In the genomic region with DNA sequence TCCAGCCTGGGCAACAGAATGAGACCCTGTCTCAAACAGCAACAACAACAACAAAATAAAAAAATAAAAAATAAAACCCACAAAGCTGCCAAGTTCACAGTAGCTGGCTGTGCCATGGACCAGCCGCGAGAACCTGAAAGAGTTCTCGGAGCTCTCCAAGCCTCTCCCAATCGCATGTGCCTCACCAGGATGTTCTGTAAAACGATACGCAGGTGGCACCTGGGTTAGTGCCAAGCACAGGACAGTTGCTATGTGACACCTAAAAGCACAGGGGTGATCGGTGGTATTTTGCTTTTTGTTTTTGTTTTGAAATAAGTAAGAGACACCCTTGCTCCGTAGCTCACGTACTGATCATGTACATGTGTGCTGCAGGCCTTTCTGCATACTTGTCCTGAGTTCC, we compare ENCODE assay signal across 21 cellular contexts. TPM values are rescaled to one million over a fixed set of nuclear protein-coding genes. Genes with fewer than 3 reads are reported as not detected.
"Had no signal": no experiment of that assay in that cellular context is flagged by ENCODE, and none has a peak within 500 bp of the region (broad histone marks: within the 10 kb centered on the region; RNA-seq: fewer than 3 reads in every experiment).

No MANE protein-coding gene starts in this region.

- H3K27me3 ChIP-seq: adrenal gland, SJCRH30 had no signal

- DNase-seq: adrenal gland, MM.1S, NCI-H1105, NCI-H1436, NCI-H1694 treated with DMSO at 0.1 percent for 48 hours, NCI-H2081 treated with DMSO at 0.1 percent for 48 hours, NCI-H226, NCI-H526 treated with DMSO at 0.1 percent for 48 hours, Right ventricle myocardium superior, RPMI8226, SW 1271 had no signal

- H3K27me3 Mint-ChIP-seq: activated naive CD8-positive, alpha-beta T cell treated with anti-CD3 and anti-CD28 coated beads, Interleukin-2, amount 10 ng/mL, durations not matched to agents 7 days and 5 days had no signal

- H3K27ac Mint-ChIP-seq: activated CD8-positive, alpha-beta T cell treated with anti-CD3 and anti-CD28 coated beads, Interleukin-2, amount 10 ng/mL, durations not matched to agents 7 days and 5 days; activated naive CD8-positive, alpha-beta T cell treated with anti-CD3 and anti-CD28 coated beads, Interleukin-2, amount 10 ng/mL, durations not matched to agents 7 days and 5 days; WTC11 had no signal

- H3K4me3 ChIP-seq: adrenal gland, coronary artery, K562, SJCRH30 had no signal

- H3K4me1 Mint-ChIP-seq: activated naive CD8-positive, alpha-beta T cell treated with anti-CD3 and anti-CD28 coated beads, Interleukin-2, amount 10 ng/mL, durations not matched to agents 7 days and 5 days; WTC11 had no signal

- H3K4me1 ChIP-seq: adrenal gland, SJCRH30 had no signal

- H3K9me3 ChIP-seq: adrenal gland, SJCRH30, SK-N-SH had no signal

- H3K9me3 Mint-ChIP-seq: activated naive CD8-positive, alpha-beta T cell treated with anti-CD3 and anti-CD28 coated beads, Interleukin-2, amount 10 ng/mL, durations not matched to agents 7 days and 5 days; WTC11 had no signal

- H3K4me3 Mint-ChIP-seq: activated CD8-positive, alpha-beta T cell treated with anti-CD3 and anti-CD28 coated beads, Interleukin-2, amount 10 ng/mL, durations not matched to agents 7 days and 5 days; activated naive CD8-positive, alpha-beta T cell treated with anti-CD3 and anti-CD28 coated beads, Interleukin-2, amount 10 ng/mL, durations not matched to agents 7 days and 5 days; WTC11 had no signal

- ATAC-seq: activated CD8-positive, alpha-beta T cell treated with anti-CD3 and anti-CD28 coated beads, Interleukin-2, amount 10 ng/mL, durations not matched to agents 7 days and 5 days; WTC11 had no signal

- H3K27ac ChIP-seq: adrenal gland, coronary artery, SJCRH30 had no signal

RNA-seq across cellular contexts. Expression of a gene that starts 52.4 kb away (rescaled TPM):
- total RNA-seq: activated CD8-positive, alpha-beta T cell treated with anti-CD3 and anti-CD28 coated beads, Interleukin-2, amount 10 ng/mL, durations not matched to agents 7 days and 5 days; activated naive CD8-positive, alpha-beta T cell treated with anti-CD3 and anti-CD28 coated beads, Interleukin-2, amount 10 ng/mL, durations not matched to agents 7 days and 5 days; cardiac septum; K562; NCI-H460; T-helper 1 cell treated with Interleukin-12 subunit alpha and Interleukin-12 subunit beta and Interleukin-4 antibody, amounts not matched to agents 30 ng/mL and 1 ng/mL, for 36 hours had no signal
- polyA plus RNA-seq: K562 had no signal
